ENCODE assay signal across 11 cellular contexts in the genomic region with DNA sequence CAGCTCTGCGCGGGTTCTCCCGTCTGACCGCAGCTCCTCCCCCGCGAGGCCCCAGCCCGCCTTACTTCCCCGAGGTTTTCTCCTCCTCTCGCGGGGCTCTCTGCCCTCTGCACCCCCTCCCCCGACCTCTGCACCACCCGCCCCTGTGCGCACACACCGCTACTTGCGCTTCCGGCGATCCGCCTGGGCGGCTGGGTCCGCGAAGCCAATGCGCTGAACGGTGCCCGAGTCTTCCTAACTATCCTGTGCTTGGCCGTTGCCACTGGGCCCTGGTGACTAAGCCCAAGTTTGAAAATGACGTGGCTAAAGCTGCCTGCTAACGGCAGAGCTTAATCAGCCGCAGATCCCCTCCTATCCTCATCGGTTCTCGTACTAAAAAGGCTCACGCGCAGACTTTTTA. TPM values are rescaled to one million over a fixed set of nuclear protein-coding genes. Genes with fewer than 3 reads are reported as not detected.
DNase-seq lines count a peak whose midpoint lies in the region; ATAC-seq and TF ChIP-seq lines count a peak whose summit lies in the region.
"Had no signal": no experiment of that assay in that cellular context is flagged by ENCODE, and none has a peak within 500 bp of the region (broad histone marks: within the 10 kb centered on the region; RNA-seq: fewer than 3 reads in every experiment).

No MANE protein-coding gene starts in this region.

- H3K9me3 ChIP-seq in H9 (ENCODE audit: control insufficient read depth, low read depth, low read length): no peaks in the 10 kb centered on the region
- H3K9me3 ChIP-seq in muscle layer of duodenum (ENCODE audit: control insufficient read depth in 1 of 2, low read length in 2 of 2): no peaks in the 10 kb centered on the region
- H3K9me3 ChIP-seq: esophagus squamous epithelium, upper lobe of left lung had no signal

- WGBS in H9 (ENCODE audit: extremely low coverage, insufficient read length, low lambda C conversion rate): no CpG with 5 or more reads among the region's 32 CpGs

- peak overlapping the region; percentile 44 to 82 for H3K4me3 Mint-ChIP-seq in H9

- H3K27me3 ChIP-seq in H9 (ENCODE audit: insufficient read depth, low read length): peaks cover 76% of the 10 kb centered on the region
- H3K27me3 ChIP-seq in muscle layer of duodenum (ENCODE audit: low read depth, low read length): peaks cover 56% of the 10 kb centered on the region

- H4K8ac ChIP-seq in H9 (replicated peaks; ENCODE audit: insufficient read length, low read depth, low read length): no peak overlapping the region

- peaks cover 49 to 53% of the 10 kb centered on the region in 2 experiments for H3K4me1 Mint-ChIP-seq in H9

- no peak overlapping the region for H3T11ph ChIP-seq in H9 (ENCODE audit: low read length)

- no peak overlapping the region for H3K9ac ChIP-seq in H9 (ENCODE audit: extremely low read depth, insufficient read length, low read length)

- no peak overlapping the region for H2BK20ac ChIP-seq in H9 (ENCODE audit: low read depth, low read length, poor library complexity, severe bottlenecking)

- H3K4me2 ChIP-seq in H9 (ENCODE audit: insufficient read depth, insufficient read length, low read length): peak overlapping the region; percentile 70

- no peak overlapping the region for H3K14ac ChIP-seq in H9 (ENCODE audit: insufficient read depth, low read length)

- no peaks in the 10 kb centered on the region for H4K20me1 ChIP-seq in H9 (ENCODE audit: control insufficient read depth, insufficient read depth, insufficient read length)

- H4K91ac ChIP-seq in H9 (ENCODE audit: insufficient read length, low read depth, low read length): no peak overlapping the region

- H3K4me1 ChIP-seq in H9 (ENCODE audit: insufficient read depth, low read length) (no peaks in the 10 kb centered on the region), muscle layer of duodenum (ENCODE audit: control insufficient read depth in 1 of 2, insufficient read depth in 2 of 2, low read length in 2 of 2) (peaks cover 0 to 54% of the 10 kb centered on the region in 2 donors)

- H3K79me2 ChIP-seq in H9 (ENCODE audit: insufficient read depth, low read length): no peaks in the 10 kb centered on the region

- H3K23ac ChIP-seq in H9 (ENCODE audit: insufficient read length, low read depth, low read length): no peak overlapping the region

- H2AFZ ChIP-seq in H9 (ENCODE audit: low read length): no peak overlapping the region

- H4K5ac ChIP-seq in H9 (ENCODE audit: insufficient read length, low read depth, low read length): no peak overlapping the region

- no peak overlapping the region for H2BK5ac ChIP-seq in H9 (ENCODE audit: insufficient read length, low read length)

- H3K4ac ChIP-seq in H9 (ENCODE audit: low read depth, low read length): no peak overlapping the region

- peak; percentile 49 for DNase-seq in Daoy (ENCODE audit: low read depth)
- DNase-seq in H9: peak; percentile 66
- DNase-seq in astrocyte of the spinal cord (ENCODE audit: low read depth, low spot score): no peak
- no peak for DNase-seq in dermis blood vessel endothelial cell
- DNase-seq in activated gamma-delta T cell treated with Interleukin-2 at 50 U/mL for 16 hours: no peak
- no peak for DNase-seq in GF-D8 (lab: John Stamatoyannopoulos, UW)
- DNase-seq: esophagus squamous epithelium, NCI-H748 treated with DMSO at 0.1 percent for 48 hours had no signal

- no peak overlapping the region for H3K18ac ChIP-seq in H9 (ENCODE audit: insufficient read length, low read depth, low read length)

- no peak overlapping the region for H3K27ac Mint-ChIP-seq in H9

- no peak overlapping the region for H2AK5ac ChIP-seq in H9 (ENCODE audit: insufficient read length, low read length)

- H3K56ac ChIP-seq in H9 (ENCODE audit: insufficient read length, low read depth, low read length): no peak overlapping the region

- H3K27me3 Mint-ChIP-seq in H9 (ENCODE audit: low read depth): peaks cover 100% of the 10 kb centered on the region

- in situ Hi-C loops in astrocyte of the spinal cord (cut with HindIII; ENCODE audit: low sequenced_read_pairs): no loop called here

- no peaks in the 10 kb centered on the region for H3K79me1 ChIP-seq in H9 (ENCODE audit: insufficient read depth, low read depth, low read length, poor library complexity, severe bottlenecking)

- H3K27ac ChIP-seq in H9 (ENCODE audit: insufficient read length, low read depth, low read length) (no peak overlapping the region), muscle layer of duodenum (ENCODE audit: low read length) (peak overlapping the region; percentile 23)
- H3K27ac ChIP-seq: esophagus squamous epithelium, upper lobe of left lung had no signal

- H2BK12ac ChIP-seq in H9 (ENCODE audit: insufficient read length, low read depth, low read length): no peak overlapping the region

- H2BK120ac ChIP-seq in H9 (ENCODE audit: low read depth, low read length, poor library complexity, severe bottlenecking): no peak overlapping the region

- no peak for ATAC-seq in GM18870 (IDR thresholded peaks at IDR 0.05; ENCODE audit: unreplicated experiment)

- H3K4me3 ChIP-seq in astrocyte of the spinal cord (ENCODE audit: low read depth, low read length): peak overlapping the region; percentile 10
- H3K4me3 ChIP-seq in muscle layer of duodenum (ENCODE audit: low read depth in 1 of 2, low read length in 2 of 2): peak overlapping the region in 1 of 2 donors; percentile 42
- H3K4me3 ChIP-seq: esophagus squamous epithelium, upper lobe of left lung had no signal

- peaks cover 2 to 12% of the 10 kb centered on the region in 2 experiments; a peak in 3 of 5 replicates for H3K9me3 Mint-ChIP-seq in H9

- TF ChIP-seq CTCF in H9 (conservative IDR thresholded peaks at IDR 0.05): no peak
- no peak for TF ChIP-seq CTCF in astrocyte of the spinal cord (IDR thresholded peaks at IDR 0.05; ENCODE audit: low read depth, low read length)

- no peak overlapping the region for H2BK15ac ChIP-seq in H9 (ENCODE audit: low read depth, low read length)

- H3K36me3 ChIP-seq in muscle layer of duodenum (ENCODE audit: control insufficient read depth in 1 of 2, insufficient read depth in 2 of 2, low read length in 2 of 2): no peaks in the 10 kb centered on the region
- H3K36me3 ChIP-seq: esophagus squamous epithelium, upper lobe of left lung had no signal

- H3K36me3 Mint-ChIP-seq in H9 (ENCODE audit: insufficient read depth in 1 of 3, low read depth in 3 of 3): no peaks in the 10 kb centered on the region

- peaks cover 12% of the 10 kb centered on the region for H3K23me2 ChIP-seq in H9 (ENCODE audit: insufficient read length, low read depth, low read length, poor library complexity, severe bottlenecking)

RNA-seq across cellular contexts. Expression of a gene that starts 6.2 kb away (rescaled TPM):
- total RNA-seq in Daoy (2014; rRNA removed; shearing (Covaris generic)): 1.1 and 1.2 TPM in 2 replicates
- total RNA-seq in H9 (2021) (0.48 and 0.72 TPM in 2 replicates), dermis blood vessel endothelial cell (under 0.01 TPM in 2 replicates)

Comparison
In these comparisons a context has a peak if more than half of its experiments do, and no peak if none do; other contexts are left out.
1. DNase-seq: peak in Daoy (single experiment) and H9 (single experiment); none in astrocyte of the spinal cord (single experiment), dermis blood vessel endothelial cell (single experiment), activated gamma-delta T cell treated with Interleukin-2 at 50 U/mL for 16 hours (single experiment) and GF-D8 (single experiment).